ENCODE assay signal across 10 cellular contexts in the genomic region with DNA sequence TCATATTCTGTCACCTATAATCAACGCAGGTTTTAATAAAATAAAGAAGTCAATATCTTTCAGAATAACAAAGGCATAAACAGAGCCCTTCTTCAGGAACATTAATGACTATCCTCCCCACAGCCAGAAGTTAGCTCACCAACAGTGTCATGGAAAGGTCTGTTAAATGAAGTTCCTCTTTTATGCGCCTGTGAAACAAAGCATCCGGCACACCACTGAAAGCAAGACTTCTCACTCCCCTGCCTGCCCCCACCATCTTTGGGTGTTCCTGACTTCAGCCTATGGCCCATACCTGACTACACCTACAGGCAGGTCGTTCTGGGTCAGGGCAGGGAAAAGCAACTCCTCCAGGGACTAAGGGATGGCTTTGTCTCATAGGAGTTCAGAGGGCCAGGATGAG.
A peak's percentile ranks its signal among the peaks of the same experiment; 100 is the strongest.
DNase-seq lines count a peak whose midpoint lies in the region; ATAC-seq, FAIRE-seq and TF ChIP-seq lines count a peak whose summit lies in the region.
"Had no signal": no experiment of that assay in that cellular context is flagged by ENCODE, and none has a peak within 500 bp of the region (broad histone marks: within the 10 kb centered on the region; RNA-seq: fewer than 3 reads in every experiment).

No MANE protein-coding gene starts in this region.

- H3K27me3 ChIP-seq in psoas muscle (ENCODE audit: insufficient read depth in 3 of 3, low read length in 2 of 3) = no peaks in the 10 kb centered on the region
- H3K27me3 ChIP-seq: Peyer's patch had no signal

- 82 to 83% (median 82%) methylated on average over 4 of the region's 4 CpGs for WGBS in psoas muscle, 3 donors

- DNase-seq in GM19239 (ENCODE audit: insufficient read length, low spot score) (peak; percentile 25), Kasumi-1 (lab: John Stamatoyannopoulos, UW) (peak; percentile 98), pons (ENCODE audit: low spot score) (peak; percentile 39), psoas muscle (no peak), NCI-H748 (lab: John Stamatoyannopoulos, UW; ENCODE audit: unreplicated experiment) (no peak), NCI-H1048 (lab: John Stamatoyannopoulos, UW) (no peak)
- DNase-seq: activated naive CD8-positive, alpha-beta T cell treated with anti-CD3 and anti-CD28 coated beads, Interleukin-2, amount 10 ng/mL, durations not matched to agents 7 days and 5 days; NCI-H1105; Peyer's patch had no signal

- FAIRE-seq in GM19239 (lab: Jason Lieb, UNC) = no peak

- no peak overlapping the region for H3K27ac ChIP-seq in psoas muscle

- TF ChIP-seq CTCF in psoas muscle (IDR thresholded peaks at IDR 0.05) = no peak

- H3K36me3 ChIP-seq in psoas muscle (ENCODE audit: insufficient read depth in 1 of 2, low read depth in 1 of 2) = no peaks in the 10 kb centered on the region
- H3K36me3 ChIP-seq: Peyer's patch had no signal

- no peaks in the 10 kb centered on the region for H3K4me1 ChIP-seq in psoas muscle
- H3K4me1 ChIP-seq: Peyer's patch had no signal

- peak; percentile 60 for ATAC-seq in HG02798 (IDR thresholded peaks at IDR 0.05; ENCODE audit: poor library complexity, unreplicated experiment)
- ATAC-seq in psoas muscle = no peak

- H3K4me3 ChIP-seq in psoas muscle = no peak overlapping the region
- H3K4me3 ChIP-seq: Peyer's patch had no signal

- intact Hi-C loops in psoas muscle (cut with DNase I) = no loop called here

- H3K9me3 ChIP-seq in psoas muscle = no peaks in the 10 kb centered on the region
- H3K9me3 ChIP-seq: Peyer's patch had no signal

Comparison
In these comparisons a context has a peak if more than half of its experiments do, and no peak if none do; other contexts are left out.
1. DNase-seq: peak in GM19239 (single experiment), Kasumi-1 (2 of 2) and pons (single experiment); none in psoas muscle (0 of 2), NCI-H748 (single experiment) and NCI-H1048 (single experiment).